ENCODE assay signal across 28 cellular contexts in genomic region chr6:32669240-32669639, GRCh38. TPM values are rescaled to one million over a fixed set of nuclear protein-coding genes. Genes with fewer than 3 reads are reported as not detected.
"Had no signal": no experiment of that assay in that cellular context is flagged by ENCODE, and none has a peak within 500 bp of the region (broad histone marks: within the 10 kb centered on the region; RNA-seq: fewer than 3 reads in every experiment).

No MANE protein-coding gene starts in this region.

- H3K27me3 ChIP-seq: adrenal gland, body of pancreas, colonic mucosa, gastrocnemius medialis, right atrium auricular region, thyroid gland, upper lobe of left lung, vagina had no signal

- H3K4me3 ChIP-seq: adrenal gland, body of pancreas, cardiac muscle cell, colonic mucosa, dorsolateral prefrontal cortex, gastrocnemius medialis, left lung, lower lobe of right lung, right atrium auricular region, stomach, thyroid gland, upper lobe of left lung, vagina had no signal

- H3K36me3 Mint-ChIP-seq: T-cell had no signal

- H3K4me3 Mint-ChIP-seq: activated CD8-positive, alpha-beta memory T cell treated with anti-CD3 and anti-CD28 coated beads, Interleukin-2, amount 10 ng/mL, durations not matched to agents 7 days and 5 days; activated CD8-positive, alpha-beta T cell treated with anti-CD3 and anti-CD28 coated beads, Interleukin-2, amount 10 ng/mL, durations not matched to agents 7 days and 5 days; activated T-cell treated with anti-CD3 and anti-CD28 coated beads, Interleukin-2, amount 50 U/mL, for 72 hours had no signal

- H3K27ac Mint-ChIP-seq: activated CD8-positive, alpha-beta T cell treated with anti-CD3 and anti-CD28 coated beads, Interleukin-2, amount 10 ng/mL, durations not matched to agents 7 days and 5 days; activated naive CD4-positive, alpha-beta T cell treated with anti-CD3 and anti-CD28 coated beads, Interleukin-2, amount 50 U/mL, for 72 hours had no signal

- H3K36me3 ChIP-seq: adrenal gland, cardiac muscle cell, colonic mucosa, gastrocnemius medialis, left lung, lower lobe of right lung, right atrium auricular region, stomach, thyroid gland, upper lobe of left lung, vagina had no signal

- H3K9me3 ChIP-seq: adrenal gland, colonic mucosa, gastrocnemius medialis, lower lobe of right lung, right atrium auricular region, thyroid gland, vagina had no signal

- ATAC-seq: activated CD8-positive, alpha-beta T cell treated with anti-CD3 and anti-CD28 coated beads, Interleukin-2, amount 10 ng/mL, durations not matched to agents 7 days and 5 days; body of pancreas; gastrocnemius medialis; natural killer cell treated with Interleukin-12 subunit alpha and Interleukin-12 subunit beta and Interleukin-15 and Interleukin-18, amount 100 ng/mL, for 72 hours; T-cell had no signal

- DNase-seq: activated CD4-positive, alpha-beta T cell treated with anti-CD3 and anti-CD28 coated beads for 48 hours; activated CD8-positive, alpha-beta memory T cell treated with anti-CD3 and anti-CD28 coated beads, Interleukin-2, amount 10 ng/mL, durations not matched to agents 7 days and 5 days; activated CD8-positive, alpha-beta T cell treated with anti-CD3 and anti-CD28 coated beads, Interleukin-2, amount 10 ng/mL, durations not matched to agents 7 days and 5 days; activated naive CD4-positive, alpha-beta T cell; activated T-cell treated with anti-CD3 and anti-CD28 coated beads, Interleukin-2, amount 50 U/mL, for 72 hours; adrenal gland; aorta; body of pancreas; cerebellar nuclear complex; colonic mucosa; dorsolateral prefrontal cortex; effector memory CD4-positive, alpha-beta T cell; erythroblast; gastrocnemius medialis; glutamatergic neuron; left lung; lower lobe of right lung; mesendoderm; stomach; T-cell; thyroid gland; upper lobe of left lung had no signal

- H3K4me1 ChIP-seq: adrenal gland, body of pancreas, colonic mucosa, gastrocnemius medialis, lower lobe of right lung, right atrium auricular region, stomach, thyroid gland, vagina had no signal

- H3K27ac ChIP-seq: adrenal gland, body of pancreas, cardiac muscle cell, colonic mucosa, dorsolateral prefrontal cortex, lower lobe of right lung, right atrium auricular region, stomach, thyroid gland, vagina had no signal

RNA-seq across cellular contexts. Expression of gene HLA-DQB1, which starts 2.8 kb away (rescaled TPM):
- total RNA-seq: pulmonary artery endothelial cell had no signal

RNA-seq across cellular contexts. Expression of gene HLA-DQA1, which starts 32.0 kb away (rescaled TPM):
- total RNA-seq: cardiac muscle cell, pulmonary artery endothelial cell had no signal
- polyA plus RNA-seq: cardiac muscle cell had no signal
